In genomic region chr11:45646275-45646970, GRCh38 we compare ENCODE assay signal across 10 cellular contexts. TPM values are rescaled to one million over a fixed set of nuclear protein-coding genes. Genes with fewer than 3 reads are reported as not detected.
DNase-seq lines count a peak whose midpoint lies in the region; ATAC-seq and TF ChIP-seq lines count a peak whose summit lies in the region.
"Had no signal": no experiment of that assay in that cellular context is flagged by ENCODE, and none has a peak within 500 bp of the region (broad histone marks: within the 10 kb centered on the region; RNA-seq: fewer than 3 reads in every experiment).

No MANE protein-coding gene starts in this region.

- CTCF ChIA-PET in activated CD8-positive, alpha-beta memory T cell treated with anti-CD3 and anti-CD28 coated beads, Interleukin-2, amount 10 ng/mL, durations not matched to agents 7 days and 5 days (lab: Charles Lee), result interaction anchor here (1.9 to 2.2 kb wide), 2 partner anchors 8 to 125 kb away, joined by 4 to 9 read pairs; no protein-coding TSS in a partner anchor

- 83 to 100% (median 87%) methylated on average over 1 of the region's 1 CpG for whole genome bisulfite sequencing in psoas muscle, 3 donors

- H3K4me3 ChIP-seq in psoas muscle, result no peak overlapping the region

- TF ChIP-seq CTCF in psoas muscle (IDR thresholded peaks at IDR 0.05), result no peak

- no peak overlapping the region for H3K27ac ChIP-seq in psoas muscle

- H3K36me3 Mint-ChIP-seq in activated CD8-positive, alpha-beta memory T cell treated with anti-CD3 and anti-CD28 coated beads, Interleukin-2, amount 10 ng/mL, durations not matched to agents 7 days and 5 days, result no peaks in the 10 kb centered on the region
- no peaks in the 10 kb centered on the region for H3K36me3 Mint-ChIP-seq in central memory CD8-positive, alpha-beta T cell (ENCODE audit: insufficient read depth)

- H3K9me3 Mint-ChIP-seq in activated CD8-positive, alpha-beta memory T cell treated with anti-CD3 and anti-CD28 coated beads, Interleukin-2, amount 10 ng/mL, durations not matched to agents 7 days and 5 days (ENCODE audit: low read depth), result no peaks in the 10 kb centered on the region
- no peaks in the 10 kb centered on the region for H3K9me3 Mint-ChIP-seq in central memory CD8-positive, alpha-beta T cell

- H3K4me1 Mint-ChIP-seq in activated CD8-positive, alpha-beta memory T cell treated with anti-CD3 and anti-CD28 coated beads, Interleukin-2, amount 10 ng/mL, durations not matched to agents 7 days and 5 days, result peaks cover 4% of the 10 kb centered on the region
- no peaks in the 10 kb centered on the region for H3K4me1 Mint-ChIP-seq in central memory CD8-positive, alpha-beta T cell

- H3K9me3 ChIP-seq in psoas muscle, result no peaks in the 10 kb centered on the region

- no peak overlapping the region for H3K4me3 Mint-ChIP-seq in activated CD8-positive, alpha-beta memory T cell treated with anti-CD3 and anti-CD28 coated beads, Interleukin-2, amount 10 ng/mL, durations not matched to agents 7 days and 5 days
- no peak overlapping the region for H3K4me3 Mint-ChIP-seq in central memory CD8-positive, alpha-beta T cell

- H3K27me3 ChIP-seq in psoas muscle (ENCODE audit: insufficient read depth in 3 of 3, low read length in 2 of 3), result peaks cover 0 to 19% (median 0%) of the 10 kb centered on the region in 3 donors

- peaks cover 34% of the 10 kb centered on the region for H3K27me3 Mint-ChIP-seq in activated CD8-positive, alpha-beta memory T cell treated with anti-CD3 and anti-CD28 coated beads, Interleukin-2, amount 10 ng/mL, durations not matched to agents 7 days and 5 days
- peaks cover 44% of the 10 kb centered on the region for H3K27me3 Mint-ChIP-seq in central memory CD8-positive, alpha-beta T cell

- peak; percentile 39 for DNase-seq in activated CD8-positive, alpha-beta memory T cell treated with anti-CD3 and anti-CD28 coated beads, Interleukin-2, amount 10 ng/mL, durations not matched to agents 7 days and 5 days
- no peak for DNase-seq in activated CD8-positive, alpha-beta memory T cell treated with anti-CD3 and anti-CD28 coated beads, Interleukin-2, amount 50 U/mL, for 4 hours
- DNase-seq in HuH-7 (ENCODE audit: low spot score) (peak; percentile 2), psoas muscle (no peak), HUDEP-2 (lab: John Stamatoyannopoulos, UW; ENCODE audit: unreplicated experiment in 76 of 76) (no peak), NK-92 (lab: John Stamatoyannopoulos, UW; ENCODE audit: unreplicated experiment) (no peak)
- DNase-seq in central memory CD8-positive, alpha-beta T cell (ENCODE audit: low spot score in 2 of 2), result no peak
- DNase-seq: hypothalamus; stimulated activated CD4-positive, alpha-beta T cell treated with anti-CD3 and anti-CD28 coated beads, Interleukin-12 subunit alpha, Interleukin-12 subunit beta, amount 100 ng/mL, for 4 hours had no signal

- H3K27ac Mint-ChIP-seq in activated CD8-positive, alpha-beta memory T cell treated with anti-CD3 and anti-CD28 coated beads, Interleukin-2, amount 10 ng/mL, durations not matched to agents 7 days and 5 days, result no peak overlapping the region
- no peak overlapping the region for H3K27ac Mint-ChIP-seq in central memory CD8-positive, alpha-beta T cell (ENCODE audit: low read depth)

- H3K4me1 ChIP-seq in psoas muscle, result no peaks in the 10 kb centered on the region

- no peaks in the 10 kb centered on the region for H3K36me3 ChIP-seq in psoas muscle (ENCODE audit: insufficient read depth in 1 of 2, low read depth in 1 of 2)

- peak; percentile 69 for ATAC-seq in activated CD8-positive, alpha-beta memory T cell treated with anti-CD3 and anti-CD28 coated beads, Interleukin-2, amount 10 ng/mL, durations not matched to agents 7 days and 5 days
- peak; percentile 58 for ATAC-seq in central memory CD8-positive, alpha-beta T cell (replicated peaks; ENCODE audit: extremely low read depth, poor library complexity, severe bottlenecking)
- ATAC-seq in psoas muscle (peak; percentile 62 to 82 (median 72)), GM19452 (IDR thresholded peaks at IDR 0.05; ENCODE audit: unreplicated experiment) (no peak)

- intact Hi-C loops in psoas muscle (cut with DNase I), result no loop called here

RNA-seq across cellular contexts. Expression of gene CHST1, which starts 19.0 kb away (rescaled TPM):
- under 1 TPM in 1 of 2 experiments, not detected in 1; 0.35 TPM for total RNA-seq in activated CD8-positive, alpha-beta memory T cell treated with anti-CD3 and anti-CD28 coated beads, Interleukin-2, amount 10 ng/mL, durations not matched to agents 7 days and 5 days
- 10 to 100 TPM in 2 of 4 donors, 1 to 10 TPM in 2; 3.2 to 21.4 (median 9.5) TPM for total RNA-seq in psoas muscle
- polyA plus RNA-seq in psoas muscle, result 1 to 10 TPM; 1.2 to 5.8 (median 1.6) TPM

Comparison
In these comparisons a context has a peak if more than half of its experiments do, and no peak if none do; other contexts are left out.
1. DNase-seq: peak in activated CD8-positive, alpha-beta memory T cell treated with anti-CD3 and anti-CD28 coated beads, Interleukin-2, amount 10 ng/mL, durations not matched to agents 7 days and 5 days (single experiment) and HuH-7 (single experiment); none in activated CD8-positive, alpha-beta memory T cell treated with anti-CD3 and anti-CD28 coated beads, Interleukin-2, amount 50 U/mL, for 4 hours (single experiment), central memory CD8-positive, alpha-beta T cell (0 of 2), psoas muscle (0 of 2), HUDEP-2 (0 of 76) and NK-92 (single experiment).